Comparison of ENCODE assay signal across 1 cellular context in the genomic region with DNA sequence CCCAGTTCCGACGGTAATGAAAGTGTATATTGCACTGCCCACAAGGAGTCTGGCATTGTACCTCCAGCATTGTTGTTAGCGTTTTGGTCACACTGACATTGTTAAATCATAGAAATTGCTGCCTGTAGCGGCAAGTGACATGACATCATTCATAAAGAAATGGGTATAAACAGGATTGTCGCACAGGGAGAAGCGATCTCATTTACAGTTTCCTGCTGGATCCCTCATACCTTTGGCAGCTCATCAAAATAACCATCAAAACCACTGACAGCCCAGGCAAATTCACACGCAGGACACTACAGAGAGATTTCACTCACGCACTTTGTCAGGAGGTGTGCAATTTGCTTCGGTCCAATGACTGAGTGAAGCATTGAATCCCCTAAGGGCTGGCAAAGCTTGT.
TF ChIP-seq lines count a peak whose summit lies in the region.

No MANE protein-coding gene starts in this region.

TF ChIP-seq in HEK293, 187 proteins besides CTCF, POLR2A, EP300 and RAD21 (continued from another document):
- TF ChIP-seq, protein P1, sequence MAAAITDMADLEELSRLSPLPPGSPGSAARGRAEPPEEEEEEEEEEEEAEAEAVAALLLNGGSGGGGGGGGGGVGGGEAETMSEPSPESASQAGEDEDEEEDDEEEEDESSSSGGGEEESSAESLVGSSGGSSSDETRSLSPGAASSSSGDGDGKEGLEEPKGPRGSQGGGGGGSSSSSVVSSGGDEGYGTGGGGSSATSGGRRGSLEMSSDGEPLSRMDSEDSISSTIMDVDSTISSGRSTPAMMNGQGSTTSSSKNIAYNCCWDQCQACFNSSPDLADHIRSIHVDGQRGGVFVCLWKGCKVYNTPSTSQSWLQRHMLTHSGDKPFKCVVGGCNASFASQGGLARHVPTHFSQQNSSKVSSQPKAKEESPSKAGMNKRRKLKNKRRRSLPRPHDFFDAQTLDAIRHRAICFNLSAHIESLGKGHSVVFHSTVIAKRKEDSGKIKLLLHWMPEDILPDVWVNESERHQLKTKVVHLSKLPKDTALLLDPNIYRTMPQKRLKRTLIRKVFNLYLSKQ (tag by site-specific recombination; IDR thresholded peaks at IDR 0.05; ENCODE audit: borderline replicate concordance) = no peak
- TF ChIP-seq, protein P2, sequence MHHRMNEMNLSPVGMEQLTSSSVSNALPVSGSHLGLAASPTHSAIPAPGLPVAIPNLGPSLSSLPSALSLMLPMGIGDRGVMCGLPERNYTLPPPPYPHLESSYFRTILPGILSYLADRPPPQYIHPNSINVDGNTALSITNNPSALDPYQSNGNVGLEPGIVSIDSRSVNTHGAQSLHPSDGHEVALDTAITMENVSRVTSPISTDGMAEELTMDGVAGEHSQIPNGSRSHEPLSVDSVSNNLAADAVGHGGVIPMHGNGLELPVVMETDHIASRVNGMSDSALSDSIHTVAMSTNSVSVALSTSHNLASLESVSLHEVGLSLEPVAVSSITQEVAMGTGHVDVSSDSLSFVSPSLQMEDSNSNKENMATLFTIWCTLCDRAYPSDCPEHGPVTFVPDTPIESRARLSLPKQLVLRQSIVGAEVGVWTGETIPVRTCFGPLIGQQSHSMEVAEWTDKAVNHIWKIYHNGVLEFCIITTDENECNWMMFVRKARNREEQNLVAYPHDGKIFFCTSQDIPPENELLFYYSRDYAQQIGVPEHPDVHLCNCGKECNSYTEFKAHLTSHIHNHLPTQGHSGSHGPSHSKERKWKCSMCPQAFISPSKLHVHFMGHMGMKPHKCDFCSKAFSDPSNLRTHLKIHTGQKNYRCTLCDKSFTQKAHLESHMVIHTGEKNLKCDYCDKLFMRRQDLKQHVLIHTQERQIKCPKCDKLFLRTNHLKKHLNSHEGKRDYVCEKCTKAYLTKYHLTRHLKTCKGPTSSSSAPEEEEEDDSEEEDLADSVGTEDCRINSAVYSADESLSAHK (tag by site-specific recombination; IDR thresholded peaks at IDR 0.05) = peak; percentile 65; the same call in 1 of the 2 replicates
- TF ChIP-seq TCF7L2 (IDR thresholded peaks at IDR 0.05; ENCODE audit: borderline replicate concordance, low read depth, low read length) (no peak), ZNF501 (tag by site-specific recombination; IDR thresholded peaks at IDR 0.05) (no peak), KLF10 (tag by site-specific recombination; IDR thresholded peaks at IDR 0.05) (0 out of 2 replicates have a peak, but pooled peaks have one; percentile 37)
- TF ChIP-seq, protein P3, sequence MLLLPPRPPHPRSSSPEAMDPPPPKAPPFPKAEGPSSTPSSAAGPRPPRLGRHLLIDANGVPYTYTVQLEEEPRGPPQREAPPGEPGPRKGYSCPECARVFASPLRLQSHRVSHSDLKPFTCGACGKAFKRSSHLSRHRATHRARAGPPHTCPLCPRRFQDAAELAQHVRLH (tag by site-specific recombination; IDR thresholded peaks at IDR 0.05) = no peak
